In genomic region chr11:73280606-73281005, GRCh38 we compare ENCODE assay signal across 18 cellular contexts. TPM values are rescaled to one million over a fixed set of nuclear protein-coding genes. Genes with fewer than 3 reads are reported as not detected.
DNase-seq lines count a peak whose midpoint lies in the region; ATAC-seq and TF ChIP-seq lines count a peak whose summit lies in the region.
"Had no signal": no experiment of that assay in that cellular context is flagged by ENCODE, and none has a peak within 500 bp of the region (broad histone marks: within the 10 kb centered on the region; RNA-seq: fewer than 3 reads in every experiment).

No MANE protein-coding gene starts in this region.

- H3K4me3 ChIP-seq in Caco-2 (ENCODE audit: low read depth, low read length), result no peak overlapping the region
- H3K4me3 ChIP-seq in trophoblast cell (ENCODE audit: low read depth, low read length), result no peak overlapping the region
- H3K4me3 ChIP-seq: cardiac muscle cell, esophagus squamous epithelium, neural progenitor cell, SJCRH30 had no signal

- CTCF ChIA-PET in Caco-2 (lab: Charles Lee), result interaction anchor here (0.7 to 1.3 kb wide), 3 partner anchors 9 to 449 kb away, joined by 3 to 4 read pairs (median 4); no protein-coding TSS in a partner anchor

- no peak overlapping the region for H2AK5ac ChIP-seq in trophoblast cell (ENCODE audit: low read length)

- no peak overlapping the region for H4K91ac ChIP-seq in trophoblast cell (ENCODE audit: low read depth, low read length)

- ATAC-seq in activated T-helper 17 cell treated with anti-CD3 and anti-CD28 coated beads, Interleukin-2, amount 50 U/mL, for 72 hours (replicated peaks), result no peak
- ATAC-seq in left colon (peak; percentile 8), HG03520 (IDR thresholded peaks at IDR 0.05; ENCODE audit: unreplicated experiment) (no peak), GM21367 (IDR thresholded peaks at IDR 0.05; ENCODE audit: unreplicated experiment) (no peak), GM18861 (IDR thresholded peaks at IDR 0.05; ENCODE audit: unreplicated experiment) (no peak)
- ATAC-seq in activated T-cell treated with anti-CD3 and anti-CD28 coated beads, Interleukin-2, amount 50 U/mL, for 72 hours (replicated peaks in 1 of 2), result no peak

- peak overlapping the region; percentile 5 for H3K27ac Mint-ChIP-seq in Caco-2 (ENCODE audit: unreplicated experiment)
- peak overlapping the region; percentile 2 for H3K27ac Mint-ChIP-seq in activated T-helper 17 cell treated with anti-CD3 and anti-CD28 coated beads, Interleukin-2, amount 50 U/mL, for 72 hours
- no peak overlapping the region for H3K27ac Mint-ChIP-seq in activated T-cell treated with anti-CD3 and anti-CD28 coated beads, Interleukin-2, amount 50 U/mL, for 72 hours
- H3K27ac Mint-ChIP-seq: neural progenitor cell; stimulated activated naive CD8-positive, alpha-beta T cell treated with anti-CD3 and anti-CD28 coated beads, Interleukin-15, Interleukin-2, amounts not matched to agents 100 ng/mL and 50 ng/mL, for 24 hours had no signal

- H2BK12ac ChIP-seq in trophoblast cell (ENCODE audit: low read length), result no peak overlapping the region

- H2BK120ac ChIP-seq in trophoblast cell (ENCODE audit: insufficient read depth, low read length, poor library complexity), result no peak overlapping the region

- no peak overlapping the region for H3K4me2 ChIP-seq in trophoblast cell (ENCODE audit: low read length)
- H3K4me2 ChIP-seq: KMS-11, neural progenitor cell had no signal

- no peak overlapping the region for H4K12ac ChIP-seq in trophoblast cell (ENCODE audit: low read depth, low read length)

- peaks cover 79% of the 10 kb centered on the region for H3K36me3 Mint-ChIP-seq in Caco-2 (ENCODE audit: insufficient read depth, unreplicated experiment)
- no peaks in the 10 kb centered on the region for H3K36me3 Mint-ChIP-seq in activated T-helper 17 cell treated with anti-CD3 and anti-CD28 coated beads, Interleukin-2, amount 50 U/mL, for 72 hours (ENCODE audit: low read depth)
- H3K36me3 Mint-ChIP-seq in activated T-cell treated with anti-CD3 and anti-CD28 coated beads, Interleukin-2, amount 50 U/mL, for 72 hours (ENCODE audit: insufficient read depth in 2 of 2), result no peaks in the 10 kb centered on the region
- H3K36me3 Mint-ChIP-seq: neural progenitor cell had no signal

- no peak overlapping the region for H2BK5ac ChIP-seq in trophoblast cell (ENCODE audit: low read depth, low read length, poor library complexity)

- H2AFZ ChIP-seq in trophoblast cell (ENCODE audit: insufficient read depth, low read length, poor library complexity), result no peak overlapping the region
- H2AFZ ChIP-seq: neural progenitor cell had no signal

- H3K4me3 Mint-ChIP-seq in Caco-2 (ENCODE audit: unreplicated experiment), result no peak overlapping the region
- H3K4me3 Mint-ChIP-seq in activated T-helper 17 cell treated with anti-CD3 and anti-CD28 coated beads, Interleukin-2, amount 50 U/mL, for 72 hours, result no peak overlapping the region
- H3K4me3 Mint-ChIP-seq in activated T-cell treated with anti-CD3 and anti-CD28 coated beads, Interleukin-2, amount 50 U/mL, for 72 hours, result no peak overlapping the region
- H3K4me3 Mint-ChIP-seq: neural progenitor cell; stimulated activated naive CD8-positive, alpha-beta T cell treated with anti-CD3 and anti-CD28 coated beads, Interleukin-15, Interleukin-2, amounts not matched to agents 100 ng/mL and 50 ng/mL, for 24 hours had no signal

- peaks cover 78% of the 10 kb centered on the region for H3K4me1 ChIP-seq in Caco-2
- peaks cover 37 to 48% of the 10 kb centered on the region in 2 experiments for H3K4me1 ChIP-seq in trophoblast cell (ENCODE audit: control insufficient read depth in 1 of 2, insufficient read depth in 2 of 2, low read length in 2 of 2)
- H3K4me1 ChIP-seq: neural progenitor cell, SJCRH30 had no signal

- no peaks in the 10 kb centered on the region for H3K9me3 Mint-ChIP-seq in Caco-2 (ENCODE audit: unreplicated experiment)
- H3K9me3 Mint-ChIP-seq in activated T-helper 17 cell treated with anti-CD3 and anti-CD28 coated beads, Interleukin-2, amount 50 U/mL, for 72 hours, result no peaks in the 10 kb centered on the region
- no peaks in the 10 kb centered on the region for H3K9me3 Mint-ChIP-seq in activated T-cell treated with anti-CD3 and anti-CD28 coated beads, Interleukin-2, amount 50 U/mL, for 72 hours
- H3K9me3 Mint-ChIP-seq: neural progenitor cell; stimulated activated naive CD8-positive, alpha-beta T cell treated with anti-CD3 and anti-CD28 coated beads, Interleukin-15, Interleukin-2, amounts not matched to agents 100 ng/mL and 50 ng/mL, for 24 hours had no signal

- H3K9me3 ChIP-seq in Caco-2 (no peaks in the 10 kb centered on the region), trophoblast cell (ENCODE audit: insufficient read depth, low read depth, low read length) (no peaks in the 10 kb centered on the region)
- H3K9me3 ChIP-seq: esophagus squamous epithelium, SJCRH30 had no signal

- BruUV-seq in Caco-2 (replicated peaks; lab: Mats Ljungman, UMichigan), result no TSS peak

- H3K27me3 ChIP-seq in Caco-2 (replicated peaks; ENCODE audit: control insufficient read depth, insufficient read depth, low read length), result no peaks in the 10 kb centered on the region
- H3K27me3 ChIP-seq in trophoblast cell (ENCODE audit: insufficient read depth, low read length), result no peaks in the 10 kb centered on the region
- H3K27me3 ChIP-seq: cardiac muscle cell, esophagus squamous epithelium, neural progenitor cell, SJCRH30 had no signal

- H3K27me3 Mint-ChIP-seq in Caco-2 (ENCODE audit: insufficient read depth, unreplicated experiment), result no peaks in the 10 kb centered on the region
- H3K27me3 Mint-ChIP-seq in activated T-helper 17 cell treated with anti-CD3 and anti-CD28 coated beads, Interleukin-2, amount 50 U/mL, for 72 hours, result no peaks in the 10 kb centered on the region
- no peaks in the 10 kb centered on the region for H3K27me3 Mint-ChIP-seq in activated T-cell treated with anti-CD3 and anti-CD28 coated beads, Interleukin-2, amount 50 U/mL, for 72 hours (ENCODE audit: low read depth)
- H3K27me3 Mint-ChIP-seq: stimulated activated naive CD8-positive, alpha-beta T cell treated with anti-CD3 and anti-CD28 coated beads, Interleukin-15, Interleukin-2, amounts not matched to agents 100 ng/mL and 50 ng/mL, for 24 hours had no signal

- intact Hi-C loops in Caco-2 (cut with micrococcal nuclease; ENCODE audit: unreplicated experiment) (no loop called here), left colon (cut with DNase I, micrococcal nuclease) (no loop called here)

- POLR2A ChIA-PET in Caco-2 (lab: Charles Lee), result interaction anchor here (0.6 kb wide), 1 partner anchor 249 kb away, joined by 11 read pairs; no protein-coding TSS in a partner anchor

- H3K9ac ChIP-seq in trophoblast cell (ENCODE audit: low read length), result no peak overlapping the region
- H3K9ac ChIP-seq: KMS-11, neural progenitor cell had no signal

- TF ChIP-seq CTCF in Caco-2 (IDR thresholded peaks at IDR 0.05; ENCODE audit: insufficient read depth in 1 of 2, low read depth in 1 of 2, low read length in 1 of 2, severe bottlenecking in 1 of 2, unreplicated experiment in 1 of 2), result no peak

- no peak overlapping the region for H4K8ac ChIP-seq in trophoblast cell (ENCODE audit: low read depth, low read length)

- no peak overlapping the region for H3K23ac ChIP-seq in trophoblast cell (ENCODE audit: low read length)

- H3K79me1 ChIP-seq in trophoblast cell (ENCODE audit: low read length), result peaks cover 8% of the 10 kb centered on the region

- no CpG with 5 or more reads among the region's 4 CpGs for WGBS in trophoblast cell (ENCODE audit: extremely low coverage, insufficient coverage, insufficient read length)

- H3K27ac ChIP-seq in trophoblast cell (ENCODE audit: low read depth, low read length), result no peak overlapping the region
- H3K27ac ChIP-seq: cardiac muscle cell, KMS-11, neural progenitor cell, SJCRH30 had no signal

- peaks cover 52% of the 10 kb centered on the region for H3K4me1 Mint-ChIP-seq in Caco-2 (ENCODE audit: low read depth, unreplicated experiment)
- no peaks in the 10 kb centered on the region for H3K4me1 Mint-ChIP-seq in activated T-helper 17 cell treated with anti-CD3 and anti-CD28 coated beads, Interleukin-2, amount 50 U/mL, for 72 hours
- no peaks in the 10 kb centered on the region for H3K4me1 Mint-ChIP-seq in activated T-cell treated with anti-CD3 and anti-CD28 coated beads, Interleukin-2, amount 50 U/mL, for 72 hours (ENCODE audit: low read depth)
- H3K4me1 Mint-ChIP-seq: neural progenitor cell had no signal

- H3K36me3 ChIP-seq in Caco-2 (ENCODE audit: control insufficient read depth, insufficient read depth, low read length), result no peaks in the 10 kb centered on the region; the same call in 1 of the 2 replicates
- peaks cover 9 to 18% of the 10 kb centered on the region in 2 experiments for H3K36me3 ChIP-seq in trophoblast cell (ENCODE audit: control insufficient read depth in 1 of 2, insufficient read depth in 2 of 2, low read length in 2 of 2)
- H3K36me3 ChIP-seq: cardiac muscle cell, esophagus squamous epithelium, neural progenitor cell, SJCRH30 had no signal

- H3K4ac ChIP-seq in trophoblast cell (ENCODE audit: low read depth, low read length), result peak overlapping the region; percentile 41

- H3K14ac ChIP-seq in trophoblast cell (ENCODE audit: low read length), result no peak overlapping the region

- H3K18ac ChIP-seq in trophoblast cell (ENCODE audit: low read length), result no peak overlapping the region

- H3K79me2 ChIP-seq in trophoblast cell (ENCODE audit: control insufficient read depth, insufficient read depth, low read length, poor library complexity), result peaks cover 24% of the 10 kb centered on the region

- DNase-seq in Caco-2 (peak in 1 of 2 experiments; percentile 39), left colon (no peak), trophoblast cell (peak in 1 of 2 donors; percentile 29)
- DNase-seq in activated T-cell treated with anti-CD3 and anti-CD28 coated beads, Interleukin-2, amount 50 U/mL, for 72 hours, result no peak
- DNase-seq: esophagus squamous epithelium, NCI-H1092 treated with DMSO at 0.1 percent for 48 hours, NCI-H2081, NCI-H510A, SJCRH30, T-helper 2 cell had no signal

RNA-seq across cellular contexts. Expression of gene P2RY6, which starts 8.5 kb away (rescaled TPM):
- total RNA-seq in Caco-2 (2022) (48.4 and 55.7 TPM in 2 replicates), left colon (1 to 10 TPM; 1.5 to 1.8 TPM)
- total RNA-seq in activated T-helper 17 cell treated with anti-CD3 and anti-CD28 coated beads, Interleukin-2, amount 50 U/mL, for 72 hours, result not detected
- polyA plus RNA-seq in trophoblast cell (2013), result 45.7 and 47.8 TPM in 2 replicates
- total RNA-seq in activated T-cell treated with anti-CD3 and anti-CD28 coated beads, Interleukin-2, amount 50 U/mL, for 72 hours, result not detected
- total RNA-seq: SJCRH30 had no signal
- polyA plus RNA-seq: cardiac muscle cell had no signal

RNA-seq across cellular contexts. Expression of gene ARHGEF17, which starts 27.5 kb away (rescaled TPM):
- total RNA-seq in Caco-2 (2022) (77.9 and 78.1 TPM in 2 replicates), left colon (10 to 100 TPM in 1 of 2 donors, 1 to 10 TPM in 1; 6.8 to 14.4 TPM)
- under 1 TPM; 0.06 to 0.42 TPM for total RNA-seq in activated T-helper 17 cell treated with anti-CD3 and anti-CD28 coated beads, Interleukin-2, amount 50 U/mL, for 72 hours
- 31.0 and 31.5 TPM in 2 replicates for polyA plus RNA-seq in trophoblast cell (2013)
- under 1 TPM; 0.05 to 0.07 TPM for total RNA-seq in activated T-cell treated with anti-CD3 and anti-CD28 coated beads, Interleukin-2, amount 50 U/mL, for 72 hours

Comparison
In these comparisons a context has a peak if more than half of its experiments do, and no peak if none do; other contexts are left out.
1. RNA of gene P2RY6, which starts 8.5 kb away (total RNA-seq): 48.4 to 55.7 TPM in Caco-2; 1.5 to 1.8 TPM in left colon, not detected in activated T-helper 17 cell treated with anti-CD3 and anti-CD28 coated beads, Interleukin-2, amount 50 U/mL, for 72 hours and not detected in activated T-cell treated with anti-CD3 and anti-CD28 coated beads, Interleukin-2, amount 50 U/mL, for 72 hours; every median in the first group is over 10 times any median in the second.
2. RNA of gene ARHGEF17, which starts 27.5 kb away (total RNA-seq): 77.9 to 78.1 TPM in Caco-2 and 6.8 to 14.4 TPM in left colon; 0.06 to 0.42 TPM in activated T-helper 17 cell treated with anti-CD3 and anti-CD28 coated beads, Interleukin-2, amount 50 U/mL, for 72 hours and 0.05 to 0.07 TPM in activated T-cell treated with anti-CD3 and anti-CD28 coated beads, Interleukin-2, amount 50 U/mL, for 72 hours; every median in the first group is over 4 times any median in the second.